24 cellular contexts compared by ENCODE assay signal in the genomic region with DNA sequence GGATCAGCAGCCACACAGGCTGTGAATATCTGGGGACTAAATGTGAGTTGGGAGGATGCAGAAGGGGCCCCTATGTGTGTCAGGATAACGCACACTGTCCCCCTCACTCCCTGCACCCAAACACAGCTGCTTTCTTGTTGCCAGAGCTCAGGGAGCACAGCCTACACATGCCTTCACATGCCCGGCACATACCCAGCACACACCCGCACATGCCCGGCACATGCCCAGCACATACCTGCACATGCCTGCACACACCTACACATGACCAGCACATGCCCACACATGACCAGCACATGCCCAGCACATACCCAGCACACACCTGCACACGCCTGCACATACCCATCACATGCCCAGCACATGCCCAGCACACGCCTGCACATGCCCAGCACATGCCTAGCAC.
DNase-seq lines count a peak whose midpoint lies in the region; ATAC-seq, FAIRE-seq and TF ChIP-seq lines count a peak whose summit lies in the region.
"Had no signal": no experiment of that assay in that cellular context is flagged by ENCODE, and none has a peak within 500 bp of the region (broad histone marks: within the 10 kb centered on the region; RNA-seq: fewer than 3 reads in every experiment).

No MANE protein-coding gene starts in this region.

- TF ChIP-seq POLR2A in thyroid gland (IDR thresholded peaks at IDR 0.05) (no peak), H54 (IDR thresholded peaks at IDR 0.05; ENCODE audit: low read depth, low read length) (no peak)

- no peaks in the 10 kb centered on the region for H3K27me3 ChIP-seq in thyroid gland
- H3K27me3 ChIP-seq: BE2C had no signal

- H3K27me3 Mint-ChIP-seq in activated naive CD8-positive, alpha-beta T cell treated with anti-CD3 and anti-CD28 coated beads, Interleukin-2, amount 10 ng/mL, durations not matched to agents 7 days and 5 days = no peaks in the 10 kb centered on the region
- H3K27me3 Mint-ChIP-seq in activated naive CD8-positive, alpha-beta T cell treated with anti-CD3 and anti-CD28 coated beads, Interleukin-2, amount 50 U/mL, for 24 hours = no peaks in the 10 kb centered on the region
- no peaks in the 10 kb centered on the region for H3K27me3 Mint-ChIP-seq in activated T-helper 17 cell treated with anti-CD3 and anti-CD28 coated beads, Interleukin-2, amount 50 U/mL, for 72 hours
- H3K27me3 Mint-ChIP-seq in WTC11 (ENCODE audit: low read depth) = no peaks in the 10 kb centered on the region

- no peak overlapping the region for H3K4me3 Mint-ChIP-seq in activated naive CD8-positive, alpha-beta T cell treated with anti-CD3 and anti-CD28 coated beads, Interleukin-2, amount 10 ng/mL, durations not matched to agents 7 days and 5 days
- H3K4me3 Mint-ChIP-seq in activated naive CD8-positive, alpha-beta T cell treated with anti-CD3 and anti-CD28 coated beads, Interleukin-2, amount 50 U/mL, for 24 hours = no peak overlapping the region
- no peak overlapping the region for H3K4me3 Mint-ChIP-seq in activated T-helper 17 cell treated with anti-CD3 and anti-CD28 coated beads, Interleukin-2, amount 50 U/mL, for 72 hours
- H3K4me3 Mint-ChIP-seq in WTC11 = no peak overlapping the region

- H3K4me3 ChIP-seq in thyroid gland (replicated peaks in 1 of 3) = no peak overlapping the region
- H3K4me3 ChIP-seq: GM23248 had no signal

- CTCF ChIA-PET in WTC11 (lab: Charles Lee) = interaction anchor here (1.8 kb wide), 1 partner anchor 62 kb away, joined by 9 read pairs; no protein-coding TSS in a partner anchor

- DNase-seq in activated naive CD8-positive, alpha-beta T cell treated with anti-CD3 and anti-CD28 coated beads, Interleukin-2, amount 10 ng/mL, durations not matched to agents 7 days and 5 days = no peak
- no peak for DNase-seq in activated naive CD8-positive, alpha-beta T cell treated with anti-CD3 and anti-CD28 coated beads, Interleukin-2, amount 50 U/mL, for 24 hours
- DNase-seq in mesenteric fat pad (ENCODE audit: low spot score) (peak; percentile 59), thyroid gland (no peak), WTC11 (ENCODE audit: low spot score) (no peak), NCI-H510A (lab: John Stamatoyannopoulos, UW) (no peak), H54 (ENCODE audit: insufficient read length, low spot score) (no peak)
- DNase-seq: activated CD4-positive, alpha-beta T cell treated with anti-CD3 and anti-CD28 coated beads, Interleukin-2, amount 50 U/mL, for 48 hours; activated CD4-positive, CD25-positive, alpha-beta regulatory T cell; activated naive CD4-positive, alpha-beta T cell; activated T-cell treated with anti-CD3 and anti-CD28 coated beads, Interleukin-2, amount 50 U/mL, for 1 hour; amygdala; BE2C; dermis blood vessel endothelial cell; DMS79 treated with DMSO at 0.1 percent for 48 hours; GM23248; Kasumi-1; NCI-H1694; NCI-H2171; NCI-H69; small intestine; substantia nigra had no signal

- H3K27ac Mint-ChIP-seq in activated naive CD8-positive, alpha-beta T cell treated with anti-CD3 and anti-CD28 coated beads, Interleukin-2, amount 10 ng/mL, durations not matched to agents 7 days and 5 days = peak overlapping the region; percentile 45
- no peak overlapping the region for H3K27ac Mint-ChIP-seq in activated naive CD8-positive, alpha-beta T cell treated with anti-CD3 and anti-CD28 coated beads, Interleukin-2, amount 50 U/mL, for 24 hours
- H3K27ac Mint-ChIP-seq in activated T-helper 17 cell treated with anti-CD3 and anti-CD28 coated beads, Interleukin-2, amount 50 U/mL, for 72 hours = peak overlapping the region; percentile 59
- H3K27ac Mint-ChIP-seq in WTC11 = no peak overlapping the region

- H3K9me3 Mint-ChIP-seq in activated naive CD8-positive, alpha-beta T cell treated with anti-CD3 and anti-CD28 coated beads, Interleukin-2, amount 10 ng/mL, durations not matched to agents 7 days and 5 days = no peaks in the 10 kb centered on the region
- H3K9me3 Mint-ChIP-seq in activated naive CD8-positive, alpha-beta T cell treated with anti-CD3 and anti-CD28 coated beads, Interleukin-2, amount 50 U/mL, for 24 hours = no peaks in the 10 kb centered on the region
- H3K9me3 Mint-ChIP-seq in activated T-helper 17 cell treated with anti-CD3 and anti-CD28 coated beads, Interleukin-2, amount 50 U/mL, for 72 hours = no peaks in the 10 kb centered on the region
- H3K9me3 Mint-ChIP-seq in WTC11 = no peaks in the 10 kb centered on the region

- POLR2A ChIA-PET in activated naive CD8-positive, alpha-beta T cell treated with anti-CD3 and anti-CD28 coated beads, Interleukin-2, amount 10 ng/mL, durations not matched to agents 7 days and 5 days (lab: Charles Lee) = no interaction called here
- POLR2A ChIA-PET in WTC11 (lab: Charles Lee) = no interaction called here

- TF ChIP-seq CTCF in thyroid gland (IDR thresholded peaks at IDR 0.05) = no peak
- no peak for TF ChIP-seq CTCF in WTC11 (IDR thresholded peaks at IDR 0.05)

- whole genome bisulfite sequencing in thyroid gland, 2 donors = 92% methylated on average over 6 of the region's 6 CpGs

- intact Hi-C loops in thyroid gland (cut with DNase I) = no loop called here

- H3K36me3 ChIP-seq in thyroid gland = peaks cover 82 to 95% of the 10 kb centered on the region in 2 donors
- H3K36me3 ChIP-seq: BE2C had no signal

- peak overlapping the region in 2 of 3 donors; percentile 26 to 71 for H3K27ac ChIP-seq in thyroid gland
- H3K27ac ChIP-seq: GM23248 had no signal

- no peaks in the 10 kb centered on the region for H3K4me1 ChIP-seq in thyroid gland
- H3K4me1 ChIP-seq: BE2C had no signal

- H3K9me3 ChIP-seq in thyroid gland = no peaks in the 10 kb centered on the region
- H3K9me3 ChIP-seq: BE2C had no signal

- no peak for ATAC-seq in activated naive CD8-positive, alpha-beta T cell treated with anti-CD3 and anti-CD28 coated beads, Interleukin-2, amount 10 ng/mL, durations not matched to agents 7 days and 5 days (ENCODE audit: low read depth)
- ATAC-seq in activated naive CD8-positive, alpha-beta T cell treated with anti-CD3 and anti-CD28 coated beads, Interleukin-2, amount 50 U/mL, for 24 hours = no peak
- ATAC-seq in activated T-helper 17 cell treated with anti-CD3 and anti-CD28 coated beads, Interleukin-2, amount 50 U/mL, for 72 hours (replicated peaks) = no peak
- no peak for ATAC-seq in WTC11
- ATAC-seq: SK-N-SH treated with all-trans-retinoic acid at 6 μM for 48 hours had no signal

- no peak for FAIRE-seq in H54 (lab: Jason Lieb, UNC)
- FAIRE-seq: small intestine had no signal

- no peaks in the 10 kb centered on the region for H3K36me3 Mint-ChIP-seq in activated naive CD8-positive, alpha-beta T cell treated with anti-CD3 and anti-CD28 coated beads, Interleukin-2, amount 10 ng/mL, durations not matched to agents 7 days and 5 days
- H3K36me3 Mint-ChIP-seq in activated naive CD8-positive, alpha-beta T cell treated with anti-CD3 and anti-CD28 coated beads, Interleukin-2, amount 50 U/mL, for 24 hours (ENCODE audit: low read depth) = no peaks in the 10 kb centered on the region
- H3K36me3 Mint-ChIP-seq in activated T-helper 17 cell treated with anti-CD3 and anti-CD28 coated beads, Interleukin-2, amount 50 U/mL, for 72 hours (ENCODE audit: low read depth) = no peaks in the 10 kb centered on the region
- H3K36me3 Mint-ChIP-seq in WTC11 = peaks cover 3% of the 10 kb centered on the region; the same call in 1 of the 2 replicates

- H3K4me1 Mint-ChIP-seq in activated naive CD8-positive, alpha-beta T cell treated with anti-CD3 and anti-CD28 coated beads, Interleukin-2, amount 10 ng/mL, durations not matched to agents 7 days and 5 days = no peaks in the 10 kb centered on the region
- no peaks in the 10 kb centered on the region for H3K4me1 Mint-ChIP-seq in activated naive CD8-positive, alpha-beta T cell treated with anti-CD3 and anti-CD28 coated beads, Interleukin-2, amount 50 U/mL, for 24 hours
- no peaks in the 10 kb centered on the region for H3K4me1 Mint-ChIP-seq in activated T-helper 17 cell treated with anti-CD3 and anti-CD28 coated beads, Interleukin-2, amount 50 U/mL, for 72 hours
- peaks cover 9% of the 10 kb centered on the region; the same call in 1 of the 2 replicates for H3K4me1 Mint-ChIP-seq in WTC11

TF ChIP-seq in WTC11, 78 proteins besides CTCF, POLR2A, EP300 and RAD21 (continues in another document):
- TF ChIP-seq SP1 (CRISPR knock-in tag; conservative IDR thresholded peaks at IDR 0.05) (no peak), TP53 (CRISPR knock-in tag; IDR thresholded peaks at IDR 0.05) (no peak), HMGA2 (CRISPR knock-in tag; IDR thresholded peaks at IDR 0.05) (no peak), PREB (CRISPR knock-in tag; IDR thresholded peaks at IDR 0.05; ENCODE audit: borderline replicate concordance) (no peak), RORB (CRISPR knock-in tag; IDR thresholded peaks at IDR 0.05) (no peak), SMAD3 (CRISPR knock-in tag; IDR thresholded peaks at IDR 0.05; ENCODE audit: borderline replicate concordance) (no peak), IRF1 (CRISPR knock-in tag; IDR thresholded peaks at IDR 0.05) (no peak), ZNF138 (CRISPR knock-in tag; conservative IDR thresholded peaks at IDR 0.05) (no peak)
- TF ChIP-seq, protein P1, sequence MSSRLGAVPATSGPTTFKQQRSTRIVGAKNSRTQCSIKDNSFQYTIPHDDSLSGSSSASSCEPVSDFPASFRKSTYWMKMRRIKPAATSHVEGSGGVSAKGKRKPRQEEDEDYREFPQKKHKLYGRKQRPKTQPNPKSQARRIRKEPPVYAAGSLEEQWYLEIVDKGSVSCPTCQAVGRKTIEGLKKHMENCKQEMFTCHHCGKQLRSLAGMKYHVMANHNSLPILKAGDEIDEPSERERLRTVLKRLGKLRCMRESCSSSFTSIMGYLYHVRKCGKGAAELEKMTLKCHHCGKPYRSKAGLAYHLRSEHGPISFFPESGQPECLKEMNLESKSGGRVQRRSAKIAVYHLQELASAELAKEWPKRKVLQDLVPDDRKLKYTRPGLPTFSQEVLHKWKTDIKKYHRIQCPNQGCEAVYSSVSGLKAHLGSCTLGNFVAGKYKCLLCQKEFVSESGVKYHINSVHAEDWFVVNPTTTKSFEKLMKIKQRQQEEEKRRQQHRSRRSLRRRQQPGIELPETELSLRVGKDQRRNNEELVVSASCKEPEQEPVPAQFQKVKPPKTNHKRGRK (CRISPR knock-in tag; IDR thresholded peaks at IDR 0.05; ENCODE audit: borderline replicate concordance) = no peak

Comparison
In these comparisons a context has a peak if more than half of its experiments do, and no peak if none do; other contexts are left out.
1. H3K27ac Mint-ChIP-seq: peak in activated naive CD8-positive, alpha-beta T cell treated with anti-CD3 and anti-CD28 coated beads, Interleukin-2, amount 10 ng/mL, durations not matched to agents 7 days and 5 days (single experiment) and activated T-helper 17 cell treated with anti-CD3 and anti-CD28 coated beads, Interleukin-2, amount 50 U/mL, for 72 hours (single experiment); none in activated naive CD8-positive, alpha-beta T cell treated with anti-CD3 and anti-CD28 coated beads, Interleukin-2, amount 50 U/mL, for 24 hours (single experiment) and WTC11 (single experiment).